ENCODE assay signal across 1 cellular context in genomic region chr15:88904808-88905327, GRCh38.
TF ChIP-seq lines count a peak whose summit lies in the region.

No MANE protein-coding gene starts in this region.

TF ChIP-seq in SK-N-SH, 30 proteins besides CTCF, POLR2A, EP300 and RAD21 (continued from another document):
- TF ChIP-seq, protein P1, sequence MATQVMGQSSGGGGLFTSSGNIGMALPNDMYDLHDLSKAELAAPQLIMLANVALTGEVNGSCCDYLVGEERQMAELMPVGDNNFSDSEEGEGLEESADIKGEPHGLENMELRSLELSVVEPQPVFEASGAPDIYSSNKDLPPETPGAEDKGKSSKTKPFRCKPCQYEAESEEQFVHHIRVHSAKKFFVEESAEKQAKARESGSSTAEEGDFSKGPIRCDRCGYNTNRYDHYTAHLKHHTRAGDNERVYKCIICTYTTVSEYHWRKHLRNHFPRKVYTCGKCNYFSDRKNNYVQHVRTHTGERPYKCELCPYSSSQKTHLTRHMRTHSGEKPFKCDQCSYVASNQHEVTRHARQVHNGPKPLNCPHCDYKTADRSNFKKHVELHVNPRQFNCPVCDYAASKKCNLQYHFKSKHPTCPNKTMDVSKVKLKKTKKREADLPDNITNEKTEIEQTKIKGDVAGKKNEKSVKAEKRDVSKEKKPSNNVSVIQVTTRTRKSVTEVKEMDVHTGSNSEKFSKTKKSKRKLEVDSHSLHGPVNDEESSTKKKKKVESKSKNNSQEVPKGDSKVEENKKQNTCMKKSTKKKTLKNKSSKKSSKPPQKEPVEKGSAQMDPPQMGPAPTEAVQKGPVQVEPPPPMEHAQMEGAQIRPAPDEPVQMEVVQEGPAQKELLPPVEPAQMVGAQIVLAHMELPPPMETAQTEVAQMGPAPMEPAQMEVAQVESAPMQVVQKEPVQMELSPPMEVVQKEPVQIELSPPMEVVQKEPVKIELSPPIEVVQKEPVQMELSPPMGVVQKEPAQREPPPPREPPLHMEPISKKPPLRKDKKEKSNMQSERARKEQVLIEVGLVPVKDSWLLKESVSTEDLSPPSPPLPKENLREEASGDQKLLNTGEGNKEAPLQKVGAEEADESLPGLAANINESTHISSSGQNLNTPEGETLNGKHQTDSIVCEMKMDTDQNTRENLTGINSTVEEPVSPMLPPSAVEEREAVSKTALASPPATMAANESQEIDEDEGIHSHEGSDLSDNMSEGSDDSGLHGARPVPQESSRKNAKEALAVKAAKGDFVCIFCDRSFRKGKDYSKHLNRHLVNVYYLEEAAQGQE (IDR thresholded peaks at IDR 0.05; ENCODE audit: low read depth, low read length) = no peak
- TF ChIP-seq FOSL2 (IDR thresholded peaks at IDR 0.05; ENCODE audit: borderline replicate concordance, low read depth) = no peak
